ENCODE assay signal across 1 cellular context in the genomic region with DNA sequence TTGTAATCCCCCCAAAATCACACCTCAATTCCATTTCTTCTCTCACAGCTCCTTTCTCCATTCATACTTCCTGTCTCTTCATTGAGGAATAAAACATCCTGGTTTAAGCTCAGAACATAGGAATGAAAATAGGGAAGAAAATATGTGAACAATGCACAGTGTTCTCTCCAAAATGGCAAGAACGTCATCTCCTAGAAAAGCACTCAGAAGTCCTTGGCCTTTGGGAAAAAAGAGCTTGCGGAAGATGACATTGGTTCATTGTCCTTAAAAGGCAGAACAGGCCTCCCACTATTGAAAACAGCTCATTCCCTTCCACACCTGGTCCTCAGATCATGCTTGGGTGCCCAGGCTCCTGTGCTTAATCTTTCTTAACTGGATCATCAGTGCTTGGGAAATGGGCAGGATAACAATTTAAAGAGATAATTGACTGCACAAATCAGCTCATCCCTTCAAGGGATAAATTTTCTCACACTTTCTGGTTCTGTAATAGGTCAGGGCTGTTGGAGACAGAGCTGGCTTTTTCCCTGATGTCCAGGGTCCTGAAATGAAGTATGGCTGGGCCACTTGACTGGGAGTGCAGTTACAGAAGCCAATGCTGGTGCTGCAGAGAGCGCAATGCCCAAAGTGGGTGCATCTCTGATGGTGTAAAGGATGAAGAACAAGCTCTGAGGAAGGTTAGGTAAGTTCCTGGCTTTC.
TF ChIP-seq lines count a peak whose summit lies in the region.

No MANE protein-coding gene starts in this region.

TF ChIP-seq in GM23338, 12 proteins besides CTCF, POLR2A, EP300 and RAD21 (continued from another document):
- TF ChIP-seq, protein P1, sequence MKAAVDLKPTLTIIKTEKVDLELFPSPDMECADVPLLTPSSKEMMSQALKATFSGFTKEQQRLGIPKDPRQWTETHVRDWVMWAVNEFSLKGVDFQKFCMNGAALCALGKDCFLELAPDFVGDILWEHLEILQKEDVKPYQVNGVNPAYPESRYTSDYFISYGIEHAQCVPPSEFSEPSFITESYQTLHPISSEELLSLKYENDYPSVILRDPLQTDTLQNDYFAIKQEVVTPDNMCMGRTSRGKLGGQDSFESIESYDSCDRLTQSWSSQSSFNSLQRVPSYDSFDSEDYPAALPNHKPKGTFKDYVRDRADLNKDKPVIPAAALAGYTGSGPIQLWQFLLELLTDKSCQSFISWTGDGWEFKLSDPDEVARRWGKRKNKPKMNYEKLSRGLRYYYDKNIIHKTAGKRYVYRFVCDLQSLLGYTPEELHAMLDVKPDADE (IDR thresholded peaks at IDR 0.05) = no peak
